In genomic region chr4:25439913-25440477, GRCh38 we compare ENCODE assay signal across 9 cellular contexts.
DNase-seq lines count a peak whose midpoint lies in the region; ATAC-seq and TF ChIP-seq lines count a peak whose summit lies in the region.
"Had no signal": no experiment of that assay in that cellular context is flagged by ENCODE, and none has a peak within 500 bp of the region (broad histone marks: within the 10 kb centered on the region; RNA-seq: fewer than 3 reads in every experiment).

No MANE protein-coding gene starts in this region.

- CTCF ChIA-PET in HEK293T (lab: Yijun Ruan, JAX): interaction anchor here (0.6 to 4.1 kb wide), 8 partner anchors 8 to 966 kb away, joined by 3 to 31 read pairs (median 4); no protein-coding TSS in a partner anchor

- H3K27me3 ChIP-seq in MM.1S (replicated peaks; ENCODE audit: insufficient read depth, low read length): no peaks in the 10 kb centered on the region
- no peaks in the 10 kb centered on the region for H3K27me3 ChIP-seq in adipocyte (replicated peaks; ENCODE audit: control insufficient read depth, insufficient read depth, low read length)
- H3K27me3 ChIP-seq: BLaER1 had no signal

- DNase-seq in NK-92 treated with Interleukin-12 subunit alpha and Interleukin-12 subunit beta, amount 100 ng/mL, for 24 hours (lab: John Stamatoyannopoulos, UW): peak; percentile 22
- DNase-seq in NK-92 (lab: John Stamatoyannopoulos, UW; ENCODE audit: unreplicated experiment) (no peak), HEK293T (ENCODE audit: extremely low spot score) (peak; percentile 60), MM.1S (peak; percentile 77), RPMI8226 (peak; percentile 72), adipocyte (ENCODE audit: low read depth) (peak; percentile 87), left cardiac atrium (peak; percentile 33), retina (peak; percentile 71)

- H3F3A ChIP-seq in MM.1S (ENCODE audit: insufficient read depth, low read length): no peaks in the 10 kb centered on the region

- H3K4me2 ChIP-seq in MM.1S (ENCODE audit: low read depth, low read length): no peak overlapping the region
- H3K4me2 ChIP-seq: BLaER1 had no signal

- H3K4me1 ChIP-seq in MM.1S (ENCODE audit: low read length): no peaks in the 10 kb centered on the region
- peaks cover 9% of the 10 kb centered on the region for H3K4me1 ChIP-seq in adipocyte (ENCODE audit: control insufficient read depth, insufficient read depth, low read length)
- H3K4me1 ChIP-seq: BLaER1 had no signal

- no peak overlapping the region for H2AFZ ChIP-seq in MM.1S (ENCODE audit: low read length)

- H3K9me2 ChIP-seq in MM.1S (replicated peaks; ENCODE audit: insufficient read depth, low read length): no peaks in the 10 kb centered on the region

- H3K36me3 ChIP-seq in MM.1S (replicated peaks; ENCODE audit: insufficient read depth, low read length) (no peaks in the 10 kb centered on the region), adipocyte (ENCODE audit: control insufficient read depth, insufficient read depth, low read length, severe bottlenecking) (no peaks in the 10 kb centered on the region)
- H3K36me3 ChIP-seq: BLaER1 had no signal

- H3K9me3 ChIP-seq in MM.1S (replicated peaks; ENCODE audit: insufficient read depth, low read length) (no peaks in the 10 kb centered on the region), adipocyte (ENCODE audit: control insufficient read depth, low read length) (no peaks in the 10 kb centered on the region)

- TF ChIP-seq CTCF in MM.1S (IDR thresholded peaks at IDR 0.05; ENCODE audit: low read length): peak; percentile 86

- H3K27ac ChIP-seq in MM.1S (ENCODE audit: low read length): no peak overlapping the region
- H3K27ac ChIP-seq: BLaER1 had no signal

- intact Hi-C loops in left cardiac atrium (cut with DNase I): loop anchor here (1.0 to 5.0 kb wide), 2 partner anchors 327 to 328 kb away; no protein-coding TSS in a partner anchor

- no peak overlapping the region for H3K9ac ChIP-seq in MM.1S (ENCODE audit: low read length)
- no peak overlapping the region for H3K9ac ChIP-seq in adipocyte (ENCODE audit: low read length)
- H3K9ac ChIP-seq: BLaER1 had no signal

- POLR2A ChIA-PET in HEK293T (lab: Yijun Ruan, JAX): no interaction called here

- peak; percentile 73 to 74 for ATAC-seq in left cardiac atrium

- H4K20me1 ChIP-seq in MM.1S (ENCODE audit: insufficient read depth, low read length): no peaks in the 10 kb centered on the region
- H4K20me1 ChIP-seq: BLaER1 had no signal

- no peak overlapping the region for H3K4me3 ChIP-seq in MM.1S (ENCODE audit: low read length)
- no peak overlapping the region for H3K4me3 ChIP-seq in adipocyte (ENCODE audit: low read length)
- H3K4me3 ChIP-seq: BLaER1 had no signal

- no peaks in the 10 kb centered on the region for H3K79me2 ChIP-seq in MM.1S (ENCODE audit: low read length)

TF ChIP-seq in HEK293T, 16 proteins besides CTCF, POLR2A, EP300 and RAD21:
- no peak for TF ChIP-seq TARDBP (IDR thresholded peaks at IDR 0.05)
- no peak for TF ChIP-seq SP1 (IDR thresholded peaks at IDR 0.05)
